In genomic region chr12:10136637-10137205, GRCh38 we compare ENCODE assay signal across 1 cellular context.
A peak's percentile ranks its signal among the peaks of the same experiment; 100 is the strongest.
TF ChIP-seq lines count a peak whose summit lies in the region.

No MANE protein-coding gene starts in this region.

TF ChIP-seq in HepG2, 621 proteins besides CTCF, POLR2A, EP300 and RAD21:
- TF ChIP-seq HNF4A (CRISPR knock-in tag; IDR thresholded peaks at IDR 0.05), result peak; percentile 17; the same call in 1 of the 2 replicates
- no peak for TF ChIP-seq ZNF253 (CRISPR knock-in tag; IDR thresholded peaks at IDR 0.05; ENCODE audit: borderline replicate concordance)
